ENCODE assay signal across 22 cellular contexts in the genomic region with DNA sequence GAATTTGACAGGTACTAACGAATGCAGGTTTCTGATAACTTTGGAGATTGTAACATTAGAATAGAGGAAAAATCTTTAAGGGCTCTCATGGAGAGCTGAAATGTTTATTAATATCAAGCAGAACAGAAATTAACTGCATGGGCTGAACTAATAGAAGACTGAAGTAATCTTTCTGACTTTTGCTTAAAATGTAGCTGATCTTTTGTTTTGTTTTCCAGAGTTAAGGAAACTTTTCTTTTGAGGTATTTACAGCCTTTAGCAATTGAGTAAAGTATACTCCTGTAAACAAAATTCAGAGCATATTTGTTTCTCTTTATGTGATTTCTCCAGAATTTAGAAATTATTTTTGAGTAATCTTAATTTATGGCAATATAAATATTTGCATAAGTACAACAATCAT. TPM values are rescaled to one million over a fixed set of nuclear protein-coding genes. Genes with fewer than 3 reads are reported as not detected.
"Had no signal": no experiment of that assay in that cellular context is flagged by ENCODE, and none has a peak within 500 bp of the region (broad histone marks: within the 10 kb centered on the region; RNA-seq: fewer than 3 reads in every experiment).

No MANE protein-coding gene starts in this region.

- H3K36me3 ChIP-seq: esophagus muscularis mucosa, gastroesophageal sphincter, heart left ventricle, left lung, lower lobe of right lung had no signal

- H3K4me3 Mint-ChIP-seq: immature natural killer cell had no signal

- H3K27ac ChIP-seq: coronary artery, dorsolateral prefrontal cortex, esophagus muscularis mucosa, foreskin keratinocyte, gastroesophageal sphincter, heart left ventricle, hepatocyte, left lung, lower lobe of right lung had no signal

- FAIRE-seq: endothelial cell of umbilical vein, frontal cortex, islet of Langerhans, keratinocyte had no signal

- H3K4me3 ChIP-seq: coronary artery, dorsolateral prefrontal cortex, esophagus muscularis mucosa, gastroesophageal sphincter, heart left ventricle, hepatocyte, left lung, lower lobe of right lung had no signal

- H3K36me3 Mint-ChIP-seq: immature natural killer cell had no signal

- H3K4me1 ChIP-seq: heart left ventricle had no signal

- H3K79me2 ChIP-seq: hepatocyte had no signal

- H3K9me3 ChIP-seq: esophagus muscularis mucosa, gastroesophageal sphincter, lower lobe of right lung had no signal

- H3K27ac Mint-ChIP-seq: immature natural killer cell had no signal

- H3K4me2 ChIP-seq: hepatocyte had no signal

- H3K4me1 Mint-ChIP-seq: immature natural killer cell had no signal

- DNase-seq: dermis blood vessel endothelial cell; dorsolateral prefrontal cortex; effector CD4-positive, alpha-beta T cell; effector memory CD4-positive, alpha-beta T cell; foreskin keratinocyte; heart left ventricle; hypothalamus; immature natural killer cell; left cardiac atrium; left lung; left ventricle myocardium superior; lower lobe of right lung; mesenchymal stem cell; midbrain had no signal

- H3K27me3 ChIP-seq: dorsolateral prefrontal cortex, esophagus muscularis mucosa, foreskin keratinocyte, gastroesophageal sphincter, heart left ventricle, hepatocyte, left lung had no signal

RNA-seq across cellular contexts. Expression of a gene that starts 43.9 kb away (rescaled TPM):
- polyA plus RNA-seq: immature natural killer cell had no signal
